Comparison of ENCODE assay signal across 8 cellular contexts in genomic region chr11:1307998-1308744, GRCh38. TPM values are rescaled to one million over a fixed set of nuclear protein-coding genes. Genes with fewer than 3 reads are reported as not detected.
DNase-seq lines count a peak whose midpoint lies in the region; ATAC-seq and TF ChIP-seq lines count a peak whose summit lies in the region.

No MANE protein-coding gene starts in this region.

- H2BK15ac ChIP-seq in mesenchymal stem cell (ENCODE audit: low read depth, poor library complexity, severe bottlenecking), result no peak overlapping the region

- H3K79me2 ChIP-seq in ACC112 (ENCODE audit: control insufficient read depth, insufficient read depth, low read length, unreplicated experiment), result peaks cover 57% of the 10 kb centered on the region

- intact Hi-C loops in body of pancreas (cut with DNase I) (no loop called here), sciatic nerve (cut with DNase I) (no loop called here)

- H3K4me1 ChIP-seq in ACC112 (ENCODE audit: control insufficient read depth, insufficient read depth, low read length, unreplicated experiment), result peaks cover 29% of the 10 kb centered on the region
- peaks cover 14% of the 10 kb centered on the region for H3K4me1 ChIP-seq in HUES6 (ENCODE audit: control insufficient read depth, insufficient read depth, low read length)
- peaks cover 66% of the 10 kb centered on the region for H3K4me1 ChIP-seq in body of pancreas
- peaks cover 52% of the 10 kb centered on the region for H3K4me1 ChIP-seq in mesenchymal stem cell (ENCODE audit: control insufficient read depth, insufficient read depth, low read depth, low read length)

- H3K27ac ChIP-seq in ACC112 (ENCODE audit: low read depth, low read length), result no peak overlapping the region
- H3K27ac ChIP-seq in HUES6 (ENCODE audit: low read depth, low read length), result no peak overlapping the region
- H3K27ac ChIP-seq in body of pancreas, result peak overlapping the region; percentile 76 to 97 (median 94)
- H3K27ac ChIP-seq in mesenchymal stem cell (ENCODE audit: low read length, poor library complexity, severe bottlenecking), result no peak overlapping the region

- H2AFZ ChIP-seq in ACC112 (ENCODE audit: low read length, unreplicated experiment) (no peak overlapping the region), mesenchymal stem cell (ENCODE audit: low read depth, low read length) (no peak overlapping the region)

- TF ChIP-seq POLR2A in body of pancreas (IDR thresholded peaks at IDR 0.05), result no peak

- H4K8ac ChIP-seq in mesenchymal stem cell (ENCODE audit: low read length), result no peak overlapping the region

- DNase-seq in body of pancreas (peak; percentile 67 to 83 (median 78)), mesenchymal stem cell (no peak), sciatic nerve (ENCODE audit: low spot score) (no peak)

- 27 to 35% methylated on average over 17 to 21 of the region's 21 CpGs for WGBS in body of pancreas, 2 donors
- 91% methylated on average over 21 of the region's 21 CpGs for WGBS in mesenchymal stem cell

- no peak overlapping the region for H4K91ac ChIP-seq in mesenchymal stem cell (ENCODE audit: low read length)

- no peak overlapping the region for H2BK120ac ChIP-seq in mesenchymal stem cell (ENCODE audit: low read depth, low read length)

- no peak overlapping the region for H3K4ac ChIP-seq in mesenchymal stem cell (ENCODE audit: low read depth in 1 of 2, low read length in 2 of 2)

- ATAC-seq in body of pancreas (no peak), sciatic nerve (no peak), HG03521 (IDR thresholded peaks at IDR 0.05; ENCODE audit: unreplicated experiment) (no peak), HG03095 (IDR thresholded peaks at IDR 0.05; ENCODE audit: unreplicated experiment) (no peak), HG02610 (IDR thresholded peaks at IDR 0.05; ENCODE audit: unreplicated experiment) (no peak)

- H3K9me3 ChIP-seq in HUES6 (ENCODE audit: control insufficient read depth, insufficient read depth, low read depth, low read length) (peaks cover 17% of the 10 kb centered on the region), body of pancreas (no peaks in the 10 kb centered on the region), mesenchymal stem cell (ENCODE audit: control insufficient read depth, low read length) (peaks cover 18% of the 10 kb centered on the region)

- H2BK12ac ChIP-seq in mesenchymal stem cell (ENCODE audit: low read length in 2 of 2), result no peak overlapping the region

- H2AK5ac ChIP-seq in mesenchymal stem cell (ENCODE audit: low read length, severe bottlenecking), result no peak overlapping the region

- H3K4me3 ChIP-seq in ACC112 (ENCODE audit: low read depth, low read length) (peak overlapping the region; percentile 80), HUES6 (ENCODE audit: low read depth, low read length) (peak overlapping the region; percentile 94), body of pancreas (peak overlapping the region; percentile 13 to 71), mesenchymal stem cell (ENCODE audit: insufficient read depth in 1 of 2, low read depth in 1 of 2, low read length in 2 of 2) (peak overlapping the region; percentile 82 to 100)

- peaks cover 11% of the 10 kb centered on the region for H3K79me1 ChIP-seq in mesenchymal stem cell (replicated peaks; ENCODE audit: low read length, poor library complexity, severe bottlenecking)

- H3K9ac ChIP-seq in HUES6 (ENCODE audit: low read length) (no peak overlapping the region), mesenchymal stem cell (ENCODE audit: low read length) (peak overlapping the region; percentile 81)

- H3K18ac ChIP-seq in mesenchymal stem cell (ENCODE audit: low read depth in 1 of 2, low read length in 2 of 2), result no peak overlapping the region

- H3K14ac ChIP-seq in mesenchymal stem cell (ENCODE audit: low read length in 2 of 2), result no peak overlapping the region

- H3K27me3 ChIP-seq in ACC112 (ENCODE audit: insufficient read depth, low read length) (0 out of 2 replicates have a peak, but pooled peaks cover 4% of the 10 kb centered on the region), HUES6 (ENCODE audit: control insufficient read depth, insufficient read depth, low read length) (no peaks in the 10 kb centered on the region), body of pancreas (no peaks in the 10 kb centered on the region), mesenchymal stem cell (ENCODE audit: control insufficient read depth in 1 of 2, insufficient read depth in 1 of 2, low read length in 2 of 2) (no peaks in the 10 kb centered on the region)

- TF ChIP-seq CTCF in body of pancreas (IDR thresholded peaks at IDR 0.05), result no peak

- H3K36me3 ChIP-seq in ACC112 (ENCODE audit: insufficient read depth, low read length) (peaks cover 4% of the 10 kb centered on the region; the same call in 1 of the 2 replicates), HUES6 (ENCODE audit: control insufficient read depth, insufficient read depth, low read length) (peaks cover 5% of the 10 kb centered on the region; the same call in 1 of the 2 replicates), body of pancreas (replicated peaks in 1 of 2; ENCODE audit: insufficient read depth in 1 of 2, low read depth in 2 of 2) (no peaks in the 10 kb centered on the region), mesenchymal stem cell (ENCODE audit: control insufficient read depth in 1 of 2, insufficient read depth in 2 of 2, low read depth in 1 of 2, low read length in 2 of 2) (peaks cover 23 to 30% of the 10 kb centered on the region in 2 experiments)

- H3K23ac ChIP-seq in mesenchymal stem cell (ENCODE audit: low read length in 2 of 2), result no peak overlapping the region

- H3K4me2 ChIP-seq in mesenchymal stem cell (ENCODE audit: low read length, poor library complexity, severe bottlenecking), result peak overlapping the region; percentile 84

- no peak overlapping the region for H2BK5ac ChIP-seq in mesenchymal stem cell (ENCODE audit: low read depth, low read length, poor library complexity, severe bottlenecking)

RNA-seq across cellular contexts. Expression of gene TOLLIP, which starts 1.3 kb away (rescaled TPM):
- total RNA-seq in body of pancreas (10 to 100 TPM; 51.1 to 63.9 TPM), sciatic nerve (60.5 TPM)
- 28.5 TPM for polyA plus RNA-seq in mesenchymal stem cell (2013, experiment 1 of 2)
- polyA plus RNA-seq in mesenchymal stem cell (2013, experiment 2 of 2), result 29.7 TPM

Comparison
In these comparisons a context has a peak if more than half of its experiments do, and no peak if none do; other contexts are left out.
1. H3K27ac ChIP-seq: peak in body of pancreas (4 of 4); none in ACC112 (single experiment), HUES6 (single experiment) and mesenchymal stem cell (single experiment).
2. H3K4me3 ChIP-seq: peak in every context shown above with its lines; median percentile 94 in HUES6; 91 in mesenchymal stem cell; 80 in ACC112; 42 in body of pancreas.
3. DNase-seq: peak in body of pancreas (4 of 4); none in mesenchymal stem cell (single experiment) and sciatic nerve (single experiment).